ENCODE assay signal across 13 cellular contexts in genomic region chr9:3733039-3733408, GRCh38.
A peak's percentile ranks its signal among the peaks of the same experiment; 100 is the strongest.
DNase-seq lines count a peak whose midpoint lies in the region; ATAC-seq and TF ChIP-seq lines count a peak whose summit lies in the region.
"Had no signal": no experiment of that assay in that cellular context is flagged by ENCODE, and none has a peak within 500 bp of the region (broad histone marks: within the 10 kb centered on the region; RNA-seq: fewer than 3 reads in every experiment).

No MANE protein-coding gene starts in this region.

- no peak overlapping the region for H4K8ac ChIP-seq in neuronal stem cell (ENCODE audit: low read depth, low read length)

- peak overlapping the region in 4 of 5 experiments; percentile 48 to 90 (median 88) for H3K27ac Mint-ChIP-seq in brain
- H3K27ac Mint-ChIP-seq in activated naive CD4-positive, alpha-beta T cell treated with anti-CD3 and anti-CD28 coated beads for 36 hours, result no peak overlapping the region
- H3K27ac Mint-ChIP-seq: activated CD4-positive, alpha-beta T cell treated with anti-CD3 and anti-CD28 coated beads, Interleukin-2, amount 10 ng/mL, durations not matched to agents 7 days and 5 days; IgD-negative memory B cell had no signal

- no peak overlapping the region for H3K23ac ChIP-seq in neuronal stem cell (ENCODE audit: low read depth, low read length, poor library complexity)

- H3K4me2 ChIP-seq in neuronal stem cell (ENCODE audit: insufficient read depth, low read length, poor library complexity, severe bottlenecking), result no peak overlapping the region

- no peak overlapping the region for H2AK5ac ChIP-seq in neuronal stem cell (ENCODE audit: low read depth, low read length)

- intact Hi-C loops in activated naive CD4-positive, alpha-beta T cell treated with anti-CD3 and anti-CD28 coated beads for 36 hours (cut with micrococcal nuclease), result loop anchor here (2.0 to 10.0 kb wide), 8 partner anchors 114 to 642 kb away; partner anchors contain the start of gene RFX3

- TF ChIP-seq EP300 in Ishikawa (IDR thresholded peaks at IDR 0.05; ENCODE audit: borderline replicate concordance), result peak; percentile 81; the same call in 1 of the 2 replicates

- peaks cover 8% of the 10 kb centered on the region for H3K27me3 Mint-ChIP-seq in brain
- H3K27me3 Mint-ChIP-seq in activated naive CD4-positive, alpha-beta T cell treated with anti-CD3 and anti-CD28 coated beads for 36 hours (ENCODE audit: low read depth), result peaks cover 2% of the 10 kb centered on the region
- H3K27me3 Mint-ChIP-seq: activated CD4-positive, alpha-beta T cell treated with anti-CD3 and anti-CD28 coated beads, Interleukin-2, amount 10 ng/mL, durations not matched to agents 7 days and 5 days; IgD-negative memory B cell had no signal

- no peak overlapping the region for H3K9ac ChIP-seq in neuronal stem cell (ENCODE audit: low read depth, low read length, poor library complexity)
- H3K9ac ChIP-seq: parathyroid adenoma had no signal

- no peak overlapping the region for H3K14ac ChIP-seq in neuronal stem cell (ENCODE audit: low read length)

- no peaks in the 10 kb centered on the region for H3K27me3 ChIP-seq in neuronal stem cell (ENCODE audit: control insufficient read depth in 3 of 3, insufficient read depth in 3 of 3, low read depth in 1 of 3, low read length in 3 of 3)
- H3K27me3 ChIP-seq: suprapubic skin had no signal

- no peaks in the 10 kb centered on the region for H3K79me1 ChIP-seq in neuronal stem cell (ENCODE audit: low read depth, low read length)

- peak overlapping the region in 2 of 5 experiments; percentile 20 to 32 for H3K4me3 Mint-ChIP-seq in brain
- H3K4me3 Mint-ChIP-seq in activated naive CD4-positive, alpha-beta T cell treated with anti-CD3 and anti-CD28 coated beads for 36 hours, result no peak overlapping the region
- H3K4me3 Mint-ChIP-seq: activated CD4-positive, alpha-beta T cell treated with anti-CD3 and anti-CD28 coated beads, Interleukin-2, amount 10 ng/mL, durations not matched to agents 7 days and 5 days had no signal

- H2BK12ac ChIP-seq in neuronal stem cell (ENCODE audit: low read length), result no peak overlapping the region

- H2BK15ac ChIP-seq in neuronal stem cell (ENCODE audit: low read length), result no peak overlapping the region

- no peak overlapping the region for H3K4ac ChIP-seq in neuronal stem cell (ENCODE audit: low read length)

- no peak overlapping the region for H4K91ac ChIP-seq in neuronal stem cell (ENCODE audit: low read depth, low read length, poor library complexity)

- DNase-seq in G401 (ENCODE audit: low spot score) (peak; percentile 39), neuronal stem cell (ENCODE audit: low spot score) (peak; percentile 18), NCI-H1694 treated with DMSO at 0.1 percent for 48 hours (lab: John Stamatoyannopoulos, UW) (no peak)
- no peak for DNase-seq in effector CD4-positive, alpha-beta T cell
- no peak for DNase-seq in activated naive CD4-positive, alpha-beta T cell treated with anti-CD3 and anti-CD28 coated beads for 36 hours

- in situ Hi-C loops in G401 (cut with HindIII; ENCODE audit: low sequenced_read_pairs), result no loop called here

- peaks cover 0 to 3% (median 0%) of the 10 kb centered on the region in 5 experiments for H3K9me3 Mint-ChIP-seq in brain
- H3K9me3 Mint-ChIP-seq in activated naive CD4-positive, alpha-beta T cell treated with anti-CD3 and anti-CD28 coated beads for 36 hours, result no peaks in the 10 kb centered on the region
- H3K9me3 Mint-ChIP-seq: activated CD4-positive, alpha-beta T cell treated with anti-CD3 and anti-CD28 coated beads, Interleukin-2, amount 10 ng/mL, durations not matched to agents 7 days and 5 days; IgD-negative memory B cell had no signal

- no peak overlapping the region for H2BK5ac ChIP-seq in neuronal stem cell (ENCODE audit: low read length)

- H3K9me3 ChIP-seq in neuronal stem cell (replicated peaks in 1 of 2; ENCODE audit: control insufficient read depth in 2 of 2, insufficient read depth in 1 of 2, low read depth in 1 of 2, low read length in 2 of 2), result no peaks in the 10 kb centered on the region
- H3K9me3 ChIP-seq: mucosa of descending colon, suprapubic skin had no signal

- no peak for TF ChIP-seq CTCF in brain (conservative IDR thresholded peaks at IDR 0.05)

- no peaks in the 10 kb centered on the region for H3K36me3 Mint-ChIP-seq in brain
- H3K36me3 Mint-ChIP-seq in activated naive CD4-positive, alpha-beta T cell treated with anti-CD3 and anti-CD28 coated beads for 36 hours (ENCODE audit: low read depth), result no peaks in the 10 kb centered on the region

- WGBS in neuronal stem cell (ENCODE audit: extremely low coverage in 2 of 2, insufficient read length in 2 of 2, insufficient replicate concordance in 1 of 2), 2 donors, result no CpG with 5 or more reads among the region's 3 CpGs

- no peak for TF ChIP-seq RAD21 in Ishikawa (IDR thresholded peaks at IDR 0.05; ENCODE audit: low read depth)

- no peaks in the 10 kb centered on the region for H3K36me3 ChIP-seq in neuronal stem cell (replicated peaks in 1 of 2; ENCODE audit: control insufficient read depth in 2 of 2, insufficient read depth in 2 of 2, low read length in 2 of 2)
- H3K36me3 ChIP-seq: suprapubic skin had no signal

- CTCF ChIA-PET in activated naive CD4-positive, alpha-beta T cell treated with anti-CD3 and anti-CD28 coated beads for 36 hours (lab: Charles Lee), result interaction anchor here (0.6 to 2.6 kb wide), 8 partner anchors 142 to 640 kb away, joined by 3 to 8 read pairs (median 4); no protein-coding TSS in a partner anchor

- H2BK120ac ChIP-seq in neuronal stem cell (ENCODE audit: low read depth, low read length), result no peak overlapping the region

- peak overlapping the region; percentile 63 for H3K27ac ChIP-seq in neuronal stem cell (replicated peaks; ENCODE audit: low read length)
- H3K27ac ChIP-seq: parathyroid adenoma, suprapubic skin had no signal

- peaks cover 9 to 11% of the 10 kb centered on the region in 2 donors for H3K4me1 ChIP-seq in neuronal stem cell (ENCODE audit: control insufficient read depth in 2 of 2, insufficient read depth in 1 of 2, low read depth in 1 of 2, low read length in 2 of 2)

- H3K4me3 ChIP-seq in neuronal stem cell (ENCODE audit: low read length in 2 of 2), result no peak overlapping the region
- H3K4me3 ChIP-seq: mucosa of descending colon, suprapubic skin had no signal

- H3K18ac ChIP-seq in neuronal stem cell (ENCODE audit: low read length), result no peak overlapping the region

- ATAC-seq in HG03354 (IDR thresholded peaks at IDR 0.05; ENCODE audit: poor library complexity, severe bottlenecking, unreplicated experiment), result no peak

- peaks cover 25% of the 10 kb centered on the region for H3K4me1 Mint-ChIP-seq in brain
- peaks cover 18% of the 10 kb centered on the region for H3K4me1 Mint-ChIP-seq in activated naive CD4-positive, alpha-beta T cell treated with anti-CD3 and anti-CD28 coated beads for 36 hours (ENCODE audit: low read depth)

- peak overlapping the region; percentile 57 for H2AFZ ChIP-seq in neuronal stem cell (ENCODE audit: low read length)

TF ChIP-seq in Ishikawa, 13 proteins besides CTCF, POLR2A, EP300 and RAD21:
- TF ChIP-seq CREB1 (IDR thresholded peaks at IDR 0.05; ENCODE audit: low read depth) (no peak), NFIC (IDR thresholded peaks at IDR 0.05) (no peak), EGR1 (IDR thresholded peaks at IDR 0.05) (no peak), ZBTB7A (IDR thresholded peaks at IDR 0.05; ENCODE audit: low read depth) (no peak), REST (IDR thresholded peaks at IDR 0.05; ENCODE audit: low read depth) (no peak), FOXM1 (IDR thresholded peaks at IDR 0.05; ENCODE audit: borderline replicate concordance, low read depth) (peak; percentile 72; the same call in 1 of the 2 replicates), MAX (IDR thresholded peaks at IDR 0.05) (no peak), TEAD4 (IDR thresholded peaks at IDR 0.05) (peak; percentile 50; the same call in 1 of the 2 replicates), USF1 (IDR thresholded peaks at IDR 0.05) (no peak), YY1 (IDR thresholded peaks at IDR 0.05; ENCODE audit: low read depth) (no peak), TAF1 (IDR thresholded peaks at IDR 0.05; ENCODE audit: low read depth) (no peak), TCF12 (IDR thresholded peaks at IDR 0.05; ENCODE audit: low read depth) (peak; percentile 71), CEBPB (IDR thresholded peaks at IDR 0.05) (no peak)
TF ChIP-seq in Ishikawa: peak in this region for 3.

Comparison
In these comparisons a context has a peak if more than half of its experiments do, and no peak if none do; other contexts are left out.
1. DNase-seq: peak in G401 (single experiment) and neuronal stem cell (single experiment); none in effector CD4-positive, alpha-beta T cell (single experiment), NCI-H1694 treated with DMSO at 0.1 percent for 48 hours (single experiment) and activated naive CD4-positive, alpha-beta T cell treated with anti-CD3 and anti-CD28 coated beads for 36 hours (single experiment).